15 cellular contexts compared by ENCODE assay signal in genomic region chr14:24092110-24092959, GRCh38. TPM values are rescaled to one million over a fixed set of nuclear protein-coding genes. Genes with fewer than 3 reads are reported as not detected.
DNase-seq lines count a peak whose midpoint lies in the region; ATAC-seq and FAIRE-seq lines count a peak whose summit lies in the region.
"Had no signal": no experiment of that assay in that cellular context is flagged by ENCODE, and none has a peak within 500 bp of the region (broad histone marks: within the 10 kb centered on the region; RNA-seq: fewer than 3 reads in every experiment).

No MANE protein-coding gene starts in this region.

- H3K9me3 ChIP-seq in SK-N-MC (ENCODE audit: low read depth, low read length), result no peaks in the 10 kb centered on the region
- no peaks in the 10 kb centered on the region for H3K9me3 ChIP-seq in small intestine (ENCODE audit: control insufficient read depth, low read depth)
- H3K9me3 ChIP-seq: psoas muscle had no signal

- H3K4me3 ChIP-seq in SK-N-MC (no peak overlapping the region), small intestine (ENCODE audit: low read depth in 1 of 2, low read length in 2 of 2) (no peak overlapping the region)
- H3K4me3 ChIP-seq: psoas muscle had no signal

- DNase-seq in T-helper 1 cell (no peak), SK-N-MC (ENCODE audit: low read depth, low spot score) (no peak), fibroblast of gingiva (ENCODE audit: low read depth) (peak; percentile 69), small intestine (peak; percentile 99), HCEC 1CT (no peak)
- DNase-seq: activated CD4-positive, alpha-beta T cell treated with anti-CD3 and anti-CD28 coated beads for 1 hour; brain microvascular endothelial cell; NCI-H2171 treated with DMSO at 0.1 percent for 48 hours; psoas muscle had no signal

- WGBS in small intestine, 3 donors, result 61 to 72% (median 68%) methylated on average over 3 of the region's 3 CpGs

- FAIRE-seq in small intestine (lab: Jason Lieb, UNC), result no peak
- FAIRE-seq: A204.1 had no signal

- no peaks in the 10 kb centered on the region for H3K9me3 Mint-ChIP-seq in T-helper 1 cell treated with Interleukin-12 subunit alpha and Interleukin-12 subunit beta and Interleukin-4 antibody, amounts not matched to agents 30 μg/mL and 1 μg/mL, for 36 hours

- peak overlapping the region; percentile 99 for H3K4me3 Mint-ChIP-seq in T-helper 1 cell treated with Interleukin-12 subunit alpha and Interleukin-12 subunit beta and Interleukin-4 antibody, amounts not matched to agents 30 μg/mL and 1 μg/mL, for 36 hours

- H3K36me3 ChIP-seq in SK-N-MC (ENCODE audit: insufficient read depth, low read length) (peaks cover 6% of the 10 kb centered on the region; the same call in 1 of the 2 replicates), small intestine (ENCODE audit: control insufficient read depth in 2 of 2, insufficient read depth in 2 of 2, low read length in 2 of 2) (peaks cover 0 to 4% of the 10 kb centered on the region in 2 donors)
- H3K36me3 ChIP-seq: brain microvascular endothelial cell had no signal

- H3K27ac Mint-ChIP-seq in T-helper 1 cell treated with Interleukin-12 subunit alpha and Interleukin-12 subunit beta and Interleukin-4 antibody, amounts not matched to agents 30 μg/mL and 1 μg/mL, for 36 hours, result peak overlapping the region; percentile 97

- no peaks in the 10 kb centered on the region for H3K27me3 ChIP-seq in small intestine (ENCODE audit: control insufficient read depth in 2 of 2, insufficient read depth in 2 of 2, low read length in 2 of 2)
- H3K27me3 ChIP-seq: brain microvascular endothelial cell had no signal

- H3K4me1 Mint-ChIP-seq in T-helper 1 cell treated with Interleukin-12 subunit alpha and Interleukin-12 subunit beta and Interleukin-4 antibody, amounts not matched to agents 30 μg/mL and 1 μg/mL, for 36 hours (ENCODE audit: low read depth), result peaks cover 25% of the 10 kb centered on the region

- no peaks in the 10 kb centered on the region for H3K27me3 Mint-ChIP-seq in T-helper 1 cell treated with Interleukin-12 subunit alpha and Interleukin-12 subunit beta and Interleukin-4 antibody, amounts not matched to agents 30 μg/mL and 1 μg/mL, for 36 hours (ENCODE audit: low read depth)

- no peak overlapping the region for H3K9ac ChIP-seq in SK-N-MC (ENCODE audit: insufficient read length)
- H3K9ac ChIP-seq: KMS-11 had no signal

- H3K4me1 ChIP-seq in small intestine (ENCODE audit: control insufficient read depth in 2 of 2, insufficient read depth in 1 of 2, low read depth in 1 of 2, low read length in 1 of 2), result peaks cover 6% of the 10 kb centered on the region in 2 donors

- peak overlapping the region; percentile 92; the same call in 1 of the 2 replicates for H3K27ac ChIP-seq in SK-N-MC
- H3K27ac ChIP-seq in small intestine (ENCODE audit: low read depth in 1 of 2, low read length in 1 of 2), result peak overlapping the region; percentile 96 to 99
- H3K27ac ChIP-seq: brain microvascular endothelial cell, KMS-11 had no signal

- ATAC-seq in GM18519 (IDR thresholded peaks at IDR 0.05; ENCODE audit: low FRiP score, unreplicated experiment) (no peak), GM18873 (IDR thresholded peaks at IDR 0.05; ENCODE audit: low FRiP score, unreplicated experiment) (no peak)
- ATAC-seq: psoas muscle had no signal

- H3K36me3 Mint-ChIP-seq in T-helper 1 cell treated with Interleukin-12 subunit alpha and Interleukin-12 subunit beta and Interleukin-4 antibody, amounts not matched to agents 30 μg/mL and 1 μg/mL, for 36 hours (ENCODE audit: low read depth), result peaks cover 15% of the 10 kb centered on the region

RNA-seq across cellular contexts. Expression of gene PCK2, which starts 1.8 kb away (rescaled TPM):
- polyA plus RNA-seq in small intestine, result 100 to 1,000 TPM; 227 to 870 (median 380) TPM

RNA-seq across cellular contexts. Expression of gene CPNE6, which starts 21.0 kb away (rescaled TPM):
- 10 to 100 TPM in 1 of 3 donors, 1 to 10 TPM in 2; 3.3 to 10.7 (median 5.1) TPM for polyA plus RNA-seq in small intestine
- polyA plus RNA-seq: fibroblast of lung had no signal

RNA-seq across cellular contexts. Expression of gene DCAF11, which starts 22.2 kb away (rescaled TPM):
- polyA plus RNA-seq in small intestine, result 100 to 1,000 TPM in 1 of 3 donors, 10 to 100 TPM in 2; 72.1 to 122 (median 76.3) TPM

RNA-seq across cellular contexts. Expression of gene NRL, which starts 22.4 kb away (rescaled TPM):
- 1 to 10 TPM; 2.4 to 4.0 (median 2.9) TPM for polyA plus RNA-seq in small intestine

RNA-seq across cellular contexts. Expression of gene FITM1, which starts 38.1 kb away (rescaled TPM):
- 1 to 10 TPM; 2.4 to 5.8 (median 5.1) TPM for polyA plus RNA-seq in small intestine
- polyA plus RNA-seq: fibroblast of lung had no signal

Comparison
In these comparisons a context has a peak if more than half of its experiments do, and no peak if none do; other contexts are left out.
1. DNase-seq: peak in fibroblast of gingiva (single experiment) and small intestine (single experiment); none in T-helper 1 cell (0 of 5), SK-N-MC (single experiment) and HCEC 1CT (single experiment).